In genomic region chr6:75775219-75775618, GRCh38 we compare ENCODE assay signal across 14 cellular contexts. TPM values are rescaled to one million over a fixed set of nuclear protein-coding genes. Genes with fewer than 3 reads are reported as not detected.
DNase-seq lines count a peak whose midpoint lies in the region; ATAC-seq and TF ChIP-seq lines count a peak whose summit lies in the region.
"Had no signal": no experiment of that assay in that cellular context is flagged by ENCODE, and none has a peak within 500 bp of the region (broad histone marks: within the 10 kb centered on the region; RNA-seq: fewer than 3 reads in every experiment).

No MANE protein-coding gene starts in this region.

- H3K4me2 ChIP-seq in mesenchymal stem cell (ENCODE audit: low read length, poor library complexity, severe bottlenecking) (no peak overlapping the region), PC-3 (ENCODE audit: low read length) (no peak overlapping the region)

- peak overlapping the region; percentile 49 for H4K8ac ChIP-seq in mesenchymal stem cell (ENCODE audit: low read length)

- peaks cover 0 to 6% of the 10 kb centered on the region in 2 donors for H3K4me1 Mint-ChIP-seq in natural killer cell treated with Interleukin-12 subunit alpha and Interleukin-12 subunit beta and Interleukin-15 and Interleukin-18, amount 100 ng/mL, for 72 hours (ENCODE audit: low read depth in 2 of 2)

- H3K4ac ChIP-seq in mesenchymal stem cell (ENCODE audit: low read depth in 1 of 2, low read length in 2 of 2): no peak overlapping the region

- H3K4me1 ChIP-seq in mesenchymal stem cell (ENCODE audit: control insufficient read depth, insufficient read depth, low read depth, low read length): peaks cover 4% of the 10 kb centered on the region
- H3K4me1 ChIP-seq in PC-3 (ENCODE audit: insufficient read depth, low read length): no peaks in the 10 kb centered on the region
- H3K4me1 ChIP-seq: ascending aorta had no signal

- no peaks in the 10 kb centered on the region for H3K9me2 ChIP-seq in PC-3 (replicated peaks; ENCODE audit: low read length)

- ATAC-seq in GM19324 (IDR thresholded peaks at IDR 0.05; ENCODE audit: low FRiP score, unreplicated experiment): no peak
- ATAC-seq in natural killer cell treated with Interleukin-12 subunit alpha and Interleukin-12 subunit beta and Interleukin-15 and Interleukin-18, amount 100 ng/mL, for 72 hours: no peak
- no peak for ATAC-seq in PC-3

- H3K9me3 ChIP-seq in mesenchymal stem cell (ENCODE audit: control insufficient read depth, low read length) (no peaks in the 10 kb centered on the region), PC-3 (ENCODE audit: low read length) (no peaks in the 10 kb centered on the region)
- H3K9me3 ChIP-seq: ascending aorta had no signal

- H3K9me3 Mint-ChIP-seq in natural killer cell treated with Interleukin-12 subunit alpha and Interleukin-12 subunit beta and Interleukin-15 and Interleukin-18, amount 100 ng/mL, for 72 hours: no peaks in the 10 kb centered on the region
- H3K9me3 Mint-ChIP-seq: HFFc6 had no signal

- peaks cover 2% of the 10 kb centered on the region for H3K79me1 ChIP-seq in mesenchymal stem cell (replicated peaks; ENCODE audit: low read length, poor library complexity, severe bottlenecking)

- intact Hi-C loops in PC-3 (cut with micrococcal nuclease): no loop called here

- TF ChIP-seq CTCF in PC-3 (conservative IDR thresholded peaks at IDR 0.05; ENCODE audit: low read depth, low read length): no peak

- H3K4me3 ChIP-seq in mesenchymal stem cell (ENCODE audit: insufficient read depth in 1 of 2, low read depth in 1 of 2, low read length in 2 of 2) (no peak overlapping the region), PC-3 (ENCODE audit: low read length) (no peak overlapping the region)
- H3K4me3 ChIP-seq: ascending aorta had no signal

- H3K4me3 Mint-ChIP-seq in natural killer cell treated with Interleukin-12 subunit alpha and Interleukin-12 subunit beta and Interleukin-15 and Interleukin-18, amount 100 ng/mL, for 72 hours: no peak overlapping the region
- H3K4me3 Mint-ChIP-seq: HFFc6 had no signal

- no peak overlapping the region for H2BK15ac ChIP-seq in mesenchymal stem cell (ENCODE audit: low read depth, poor library complexity, severe bottlenecking)

- H2BK12ac ChIP-seq in mesenchymal stem cell (ENCODE audit: low read length in 2 of 2): no peak overlapping the region

- H3K27ac Mint-ChIP-seq in natural killer cell treated with Interleukin-12 subunit alpha and Interleukin-12 subunit beta and Interleukin-15 and Interleukin-18, amount 100 ng/mL, for 72 hours: no peak overlapping the region
- H3K27ac Mint-ChIP-seq: HFFc6 had no signal

- CTCF ChIA-PET in PC-3 (lab: Charles Lee): no interaction called here

- H3K23ac ChIP-seq in mesenchymal stem cell (ENCODE audit: low read length in 2 of 2): no peak overlapping the region

- peaks cover 15% of the 10 kb centered on the region for H3K79me2 ChIP-seq in PC-3 (ENCODE audit: low read length)

- WGBS in mesenchymal stem cell: 44% methylated on average over 3 of the region's 3 CpGs

- no peaks in the 10 kb centered on the region for H3K36me3 ChIP-seq in mesenchymal stem cell (ENCODE audit: control insufficient read depth in 1 of 2, insufficient read depth in 2 of 2, low read depth in 1 of 2, low read length in 2 of 2)
- H3K36me3 ChIP-seq in PC-3 (ENCODE audit: low read depth, low read length): no peaks in the 10 kb centered on the region
- H3K36me3 ChIP-seq: ascending aorta had no signal

- no peaks in the 10 kb centered on the region for H4K20me1 ChIP-seq in PC-3 (ENCODE audit: low read length)

- H2AK5ac ChIP-seq in mesenchymal stem cell (ENCODE audit: low read length, severe bottlenecking): peak overlapping the region; percentile 2

- H2BK120ac ChIP-seq in mesenchymal stem cell (ENCODE audit: low read depth, low read length): no peak overlapping the region

- no peak overlapping the region for H4K91ac ChIP-seq in mesenchymal stem cell (ENCODE audit: low read length)

- H3K27ac ChIP-seq in mesenchymal stem cell (ENCODE audit: low read length, poor library complexity, severe bottlenecking) (peak overlapping the region; percentile 2), PC-3 (ENCODE audit: low read length) (no peak overlapping the region)
- H3K27ac ChIP-seq: ascending aorta had no signal

- H2AFZ ChIP-seq in mesenchymal stem cell (ENCODE audit: low read depth, low read length) (no peak overlapping the region), PC-3 (ENCODE audit: low read length) (no peak overlapping the region)

- no peaks in the 10 kb centered on the region for H3K36me3 Mint-ChIP-seq in natural killer cell treated with Interleukin-12 subunit alpha and Interleukin-12 subunit beta and Interleukin-15 and Interleukin-18, amount 100 ng/mL, for 72 hours

- no peak overlapping the region for H3K18ac ChIP-seq in mesenchymal stem cell (ENCODE audit: low read depth in 1 of 2, low read length in 2 of 2)

- DNase-seq in NCI-H748 (lab: John Stamatoyannopoulos, UW; ENCODE audit: unreplicated experiment): peak; percentile 46
- no peak for DNase-seq in NCI-H748 treated with DMSO at 0.1 percent for 48 hours (lab: John Stamatoyannopoulos, UW)
- peak; percentile 49 for DNase-seq in NCI-H146 (lab: John Stamatoyannopoulos, UW)
- DNase-seq in NCI-H82 treated with DMSO at 0.1 percent for 48 hours (lab: John Stamatoyannopoulos, UW; ENCODE audit: unreplicated experiment): peak; percentile 83
- peak; percentile 59 for DNase-seq in mesenchymal stem cell
- DNase-seq in natural killer cell treated with Interleukin-12 subunit alpha and Interleukin-12 subunit beta and Interleukin-15 and Interleukin-18, amount 100 ng/mL, for 72 hours (ENCODE audit: low spot score): no peak
- no peak for DNase-seq in PC-3
- DNase-seq: ACHN, activated gamma-delta T cell, HFFc6, MM.1S, posterior cingulate gyrus had no signal

- BruUV-seq in PC-3 (replicated peaks; lab: Mats Ljungman, UMichigan): no TSS peak

- POLR2A ChIA-PET in PC-3 (lab: Charles Lee; ENCODE audit: unreplicated experiment): no interaction called here

- H3K9ac ChIP-seq in mesenchymal stem cell (ENCODE audit: low read length): no peak overlapping the region
- H3K9ac ChIP-seq in PC-3 (ENCODE audit: low read length): no peak overlapping the region

- peaks cover 0 to 3% of the 10 kb centered on the region in 2 donors for H3K27me3 Mint-ChIP-seq in natural killer cell treated with Interleukin-12 subunit alpha and Interleukin-12 subunit beta and Interleukin-15 and Interleukin-18, amount 100 ng/mL, for 72 hours

- no peak overlapping the region for H2BK5ac ChIP-seq in mesenchymal stem cell (ENCODE audit: low read depth, low read length, poor library complexity, severe bottlenecking)

- H3F3A ChIP-seq in PC-3 (ENCODE audit: low read length, unreplicated experiment): no peaks in the 10 kb centered on the region

- H3K27me3 ChIP-seq in mesenchymal stem cell (ENCODE audit: control insufficient read depth in 1 of 2, insufficient read depth in 1 of 2, low read length in 2 of 2) (no peaks in the 10 kb centered on the region), PC-3 (ENCODE audit: low read length) (no peaks in the 10 kb centered on the region)
- H3K27me3 ChIP-seq: ascending aorta had no signal

- H3K14ac ChIP-seq in mesenchymal stem cell (ENCODE audit: low read length in 2 of 2): no peak overlapping the region

RNA-seq across cellular contexts. Expression of gene MYO6, which starts 26.2 kb away (rescaled TPM):
- polyA plus RNA-seq in mesenchymal stem cell (2013, experiment 1 of 2): 60.7 TPM
- 60.0 TPM for polyA plus RNA-seq in mesenchymal stem cell (2013, experiment 2 of 2)
- 1 to 10 TPM; 6.4 to 6.8 TPM for total RNA-seq in natural killer cell treated with Interleukin-12 subunit alpha and Interleukin-12 subunit beta and Interleukin-15 and Interleukin-18, amount 100 ng/mL, for 72 hours
- 10.2 and 13.8 TPM in 2 replicates for total RNA-seq in PC-3 (2014; rRNA removed)

Comparison
In these comparisons a context has a peak if more than half of its experiments do, and no peak if none do; other contexts are left out.
1. DNase-seq: peak in NCI-H748 (single experiment), NCI-H146 (single experiment), NCI-H82 treated with DMSO at 0.1 percent for 48 hours (single experiment) and mesenchymal stem cell (single experiment); none in NCI-H748 treated with DMSO at 0.1 percent for 48 hours (single experiment), natural killer cell treated with Interleukin-12 subunit alpha and Interleukin-12 subunit beta and Interleukin-15 and Interleukin-18, amount 100 ng/mL, for 72 hours (single experiment) and PC-3 (single experiment).